ENCODE assay signal across 8 cellular contexts in the genomic region with DNA sequence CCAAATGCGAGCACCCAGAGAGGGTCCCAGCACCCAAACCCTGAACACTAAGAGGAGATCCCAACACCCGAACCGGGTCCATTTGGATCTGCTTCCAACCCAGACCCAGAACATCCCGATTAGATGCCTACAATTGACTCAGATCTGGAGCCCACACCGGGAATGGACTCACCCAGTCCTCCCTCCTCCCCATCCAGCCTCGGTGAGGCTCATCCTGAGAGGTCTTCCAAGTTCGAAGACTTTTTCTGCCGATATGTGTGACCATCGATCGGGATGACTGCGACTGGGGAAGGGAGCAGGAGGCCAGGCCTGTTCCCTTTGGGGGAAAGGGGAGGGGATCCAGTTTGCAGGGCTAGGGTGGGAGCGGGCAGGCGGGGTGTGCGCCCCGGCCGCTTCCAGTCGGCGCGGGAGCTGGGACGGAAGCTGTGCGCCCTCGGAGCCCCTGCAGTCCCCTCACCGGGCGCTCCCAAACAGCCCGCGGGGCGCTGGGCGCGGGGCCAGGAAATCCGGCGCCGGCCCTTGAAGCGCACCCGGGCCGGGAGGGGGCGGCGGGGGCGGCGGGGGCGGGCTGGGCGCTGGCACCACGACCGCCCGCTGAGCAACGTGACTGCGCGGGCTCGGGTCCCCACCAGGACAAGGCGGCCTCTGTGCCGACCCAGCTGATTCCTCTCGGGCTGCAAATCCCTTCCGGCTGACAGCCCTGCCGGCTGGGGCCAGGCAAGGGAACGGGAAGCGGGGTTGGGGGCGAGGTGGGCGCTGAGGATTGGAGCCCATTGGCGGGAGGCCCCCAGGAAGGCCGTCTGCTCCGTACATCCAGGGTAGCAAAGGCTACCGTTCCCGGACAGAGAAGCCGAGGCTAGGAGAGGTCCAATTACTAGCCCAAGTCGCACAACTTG.
DNase-seq lines count a peak whose midpoint lies in the region; ATAC-seq and TF ChIP-seq lines count a peak whose summit lies in the region.

No MANE protein-coding gene starts in this region.

- DNase-seq in COLO668 (lab: John Stamatoyannopoulos, UW; ENCODE audit: unreplicated experiment) (peak; percentile 69), NCI-H510A treated with DMSO at 0.1 percent for 48 hours (lab: John Stamatoyannopoulos, UW) (peak; percentile 81), ecto neural progenitor cell (ENCODE audit: low spot score) (peak; percentile 73), omental fat pad (ENCODE audit: low spot score) (no peak)
- DNase-seq in naive thymus-derived CD8-positive, alpha-beta T cell: peak in 6 of 10 donors; percentile 23 to 37 (median 30)
- DNase-seq in stimulated activated CD4-positive, alpha-beta T cell treated with anti-CD3 and anti-CD28 coated beads, Interleukin-1b, Interleukin-23, amount 100 ng/mL, for 48 hours: no peak

- TF ChIP-seq CTCF in omental fat pad (IDR thresholded peaks at IDR 0.05): no peak

- no peaks in the 10 kb centered on the region for H3K27me3 Mint-ChIP-seq in naive thymus-derived CD8-positive, alpha-beta T cell

- ATAC-seq in naive thymus-derived CD8-positive, alpha-beta T cell: peak; percentile 67 to 91
- ATAC-seq in omental fat pad (ENCODE audit: low FRiP score) (no peak), HG03439 (IDR thresholded peaks at IDR 0.05; ENCODE audit: unreplicated experiment) (no peak), GM18870 (IDR thresholded peaks at IDR 0.05; ENCODE audit: unreplicated experiment) (no peak)

- H3K4me1 Mint-ChIP-seq in naive thymus-derived CD8-positive, alpha-beta T cell: peaks cover 16 to 33% (median 20%) of the 10 kb centered on the region in 4 donors

- H3K4me3 Mint-ChIP-seq in naive thymus-derived CD8-positive, alpha-beta T cell: peak overlapping the region; percentile 61 to 81 (median 73)

- POLR2A ChIA-PET in naive thymus-derived CD8-positive, alpha-beta T cell (lab: Charles Lee): interaction anchor here (1.0 to 1.7 kb wide), 2 partner anchors 138 to 144 kb away, joined by 3 to 4 read pairs; no protein-coding TSS in a partner anchor

- H3K9me3 Mint-ChIP-seq in naive thymus-derived CD8-positive, alpha-beta T cell: no peaks in the 10 kb centered on the region

- no peaks in the 10 kb centered on the region for H3K36me3 Mint-ChIP-seq in naive thymus-derived CD8-positive, alpha-beta T cell

- peak overlapping the region in 8 of 10 donors; percentile 21 to 87 (median 76) for H3K27ac Mint-ChIP-seq in naive thymus-derived CD8-positive, alpha-beta T cell

Comparison
In these comparisons a context has a peak if more than half of its experiments do, and no peak if none do; other contexts are left out.
1. DNase-seq: peak in COLO668 (single experiment), NCI-H510A treated with DMSO at 0.1 percent for 48 hours (single experiment), ecto neural progenitor cell (single experiment) and naive thymus-derived CD8-positive, alpha-beta T cell (6 of 10); none in omental fat pad (single experiment) and stimulated activated CD4-positive, alpha-beta T cell treated with anti-CD3 and anti-CD28 coated beads, Interleukin-1b, Interleukin-23, amount 100 ng/mL, for 48 hours (single experiment).
2. ATAC-seq: peak in naive thymus-derived CD8-positive, alpha-beta T cell (2 of 2); none in omental fat pad (single experiment), HG03439 (single experiment) and GM18870 (single experiment).